Comparison of ENCODE assay signal across 13 cellular contexts in genomic region chr3:157051055-157051454, GRCh38.
"Had no signal": no experiment of that assay in that cellular context is flagged by ENCODE, and none has a peak within 500 bp of the region (broad histone marks: within the 10 kb centered on the region; RNA-seq: fewer than 3 reads in every experiment).

No MANE protein-coding gene starts in this region.

- FAIRE-seq: urothelium cell line had no signal

- H3K4me1 ChIP-seq: stomach had no signal

- H3K27me3 Mint-ChIP-seq: dendritic cell treated with granulocyte-macrophage colony-stimulating factor and Interleukin-4, amounts not matched to agents 40 ng/mL and 50 ng/mL, for 4 days had no signal

- H3K36me3 ChIP-seq: stomach had no signal

- DNase-seq: activated CD4-positive, alpha-beta T cell treated with anti-CD3 and anti-CD28 coated beads, Interleukin-2, amount 50 U/mL, for 1 hour; amniotic stem cell; effector memory CD8-positive, alpha-beta T cell; hippocampal formation; kidney glomerular epithelial cell; nephron progenitor cell; stimulated activated CD4-positive, alpha-beta T cell treated with anti-CD3 and anti-CD28 coated beads, Interleukin-4, amount 100 ng/mL, for 4 hours; stomach had no signal

- ATAC-seq: effector memory CD8-positive, alpha-beta T cell had no signal

- H3K27ac ChIP-seq: stomach had no signal

- H3K9me3 ChIP-seq: stomach had no signal

- H3K36me3 Mint-ChIP-seq: activated naive CD4-positive, alpha-beta T cell treated with anti-CD3 and anti-CD28 coated beads, Interleukin-2, amount 50 U/mL, for 24 hours; brain had no signal

- H3K4me3 Mint-ChIP-seq: activated naive CD4-positive, alpha-beta T cell treated with anti-CD3 and anti-CD28 coated beads, Interleukin-2, amount 50 U/mL, for 24 hours; brain; dendritic cell treated with granulocyte-macrophage colony-stimulating factor and Interleukin-4, amounts not matched to agents 40 ng/mL and 50 ng/mL, for 4 days; effector memory CD8-positive, alpha-beta T cell; nephron progenitor cell had no signal

- H3K4me3 ChIP-seq: stomach had no signal

- H3K27me3 ChIP-seq: stomach had no signal

- H3K4me1 Mint-ChIP-seq: activated naive CD4-positive, alpha-beta T cell treated with anti-CD3 and anti-CD28 coated beads, Interleukin-2, amount 50 U/mL, for 24 hours; nephron progenitor cell had no signal

- H3K27ac Mint-ChIP-seq: activated naive CD4-positive, alpha-beta T cell treated with anti-CD3 and anti-CD28 coated beads, Interleukin-2, amount 50 U/mL, for 24 hours; activated T-helper 2 cell treated with anti-CD3 and anti-CD28 coated beads, Interferon-gamma antibody, Interleukin-2, Interleukin-4, amounts not matched to agents 10 μg/mL and 5 μg/mL and 100 μg/mL, durations not matched to agents 14 hours and 24 hours and 36 hours; dendritic cell treated with granulocyte-macrophage colony-stimulating factor and Interleukin-4, amounts not matched to agents 40 ng/mL and 50 ng/mL, for 4 days; effector memory CD8-positive, alpha-beta T cell; nephron progenitor cell had no signal

- H3K9me3 Mint-ChIP-seq: activated naive CD4-positive, alpha-beta T cell treated with anti-CD3 and anti-CD28 coated beads, Interleukin-2, amount 50 U/mL, for 24 hours; activated T-helper 2 cell treated with anti-CD3 and anti-CD28 coated beads, Interferon-gamma antibody, Interleukin-2, Interleukin-4, amounts not matched to agents 10 μg/mL and 5 μg/mL and 100 μg/mL, durations not matched to agents 14 hours and 24 hours and 36 hours; brain; dendritic cell treated with granulocyte-macrophage colony-stimulating factor and Interleukin-4, amounts not matched to agents 40 ng/mL and 50 ng/mL, for 4 days; effector memory CD8-positive, alpha-beta T cell; nephron progenitor cell had no signal
